ENCODE assay signal across 9 cellular contexts in the genomic region with DNA sequence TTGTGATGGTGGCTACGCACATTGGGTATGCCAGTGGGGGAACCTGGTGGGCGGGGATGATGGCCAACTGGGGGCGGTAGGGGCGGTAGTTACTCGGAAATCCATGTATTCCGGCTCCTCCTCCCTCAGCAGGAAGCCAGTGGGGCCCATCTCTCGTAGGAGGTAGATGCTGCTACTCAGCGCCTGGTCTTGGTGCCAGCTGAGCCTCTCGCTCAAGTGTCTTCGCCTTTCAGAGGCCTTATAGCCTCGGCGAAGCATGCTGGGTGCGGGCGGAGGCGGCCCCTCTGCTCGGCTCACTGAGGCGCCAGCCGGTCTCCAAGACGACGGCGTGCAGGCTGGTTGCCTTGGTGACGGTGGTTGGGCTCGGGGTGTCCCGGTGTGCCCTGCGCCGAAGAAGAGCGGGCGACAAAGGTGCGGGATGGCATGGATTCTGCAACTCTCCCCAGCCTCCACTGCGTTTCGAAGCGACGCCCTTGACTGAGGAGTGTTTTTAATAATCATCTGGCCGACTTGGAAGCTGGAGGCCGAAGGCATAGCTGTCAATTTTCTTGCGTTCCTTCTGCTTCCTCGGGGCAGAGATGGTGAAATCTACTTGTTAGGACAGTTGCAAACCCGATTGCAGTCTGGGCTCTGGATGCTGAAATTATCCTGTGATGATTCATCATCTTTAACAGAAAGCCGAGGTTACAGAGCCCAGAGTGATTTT. TPM values are rescaled to one million over a fixed set of nuclear protein-coding genes. Genes with fewer than 3 reads are reported as not detected.
A peak's percentile ranks its signal among the peaks of the same experiment; 100 is the strongest.
DNase-seq lines count a peak whose midpoint lies in the region; ATAC-seq and TF ChIP-seq lines count a peak whose summit lies in the region.
"Had no signal": no experiment of that assay in that cellular context is flagged by ENCODE, and none has a peak within 500 bp of the region (broad histone marks: within the 10 kb centered on the region; RNA-seq: fewer than 3 reads in every experiment).

A gene with protein sequence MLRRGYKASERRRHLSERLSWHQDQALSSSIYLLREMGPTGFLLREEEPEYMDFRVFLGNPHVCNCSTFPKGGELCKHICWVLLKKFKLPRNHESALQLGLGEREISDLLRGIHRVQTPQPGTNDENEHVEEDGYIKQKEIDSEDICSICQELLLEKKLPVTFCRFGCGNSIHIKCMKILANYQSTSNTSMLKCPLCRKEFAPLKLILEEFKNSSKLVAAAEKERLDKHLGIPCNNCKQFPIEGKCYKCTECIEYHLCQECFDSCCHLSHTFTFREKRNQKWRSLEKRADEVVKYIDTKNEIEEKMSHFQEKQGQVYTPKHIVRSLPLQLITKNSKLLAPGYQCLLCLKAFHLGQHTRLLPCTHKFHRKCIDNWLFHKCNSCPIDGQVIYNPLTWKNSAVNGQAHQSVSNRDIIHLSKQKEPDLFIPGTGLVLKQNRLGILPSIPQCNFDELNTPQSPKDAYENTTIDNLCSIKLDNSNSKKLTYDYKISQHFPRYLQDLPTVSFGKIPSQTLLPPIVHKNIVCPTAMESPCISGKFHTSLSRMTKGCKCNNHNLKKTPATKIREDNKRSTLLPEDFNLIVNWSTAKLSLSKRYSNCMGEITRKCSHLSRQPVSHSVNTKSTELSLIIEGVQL (minus strand): TSS at position 298 of the 706 bp plus-strand sequence. CDS start 40 bp downstream, at position 258.

- H3K27ac Mint-ChIP-seq in Caco-2 (ENCODE audit: unreplicated experiment) = no peak within 1 kb of the TSS

- peak; percentile 68 for DNase-seq in NOMO-1 treated with DMSO at 0.1 percent for 48 hours (lab: John Stamatoyannopoulos, UW; ENCODE audit: unreplicated experiment)
- peak; percentile 46 to 72 (median 62) for DNase-seq in body of pancreas
- DNase-seq in iPS DF 6.9 (ENCODE audit: low read depth, low spot score) = peak; percentile 72
- peak; percentile 67 to 77 for DNase-seq in psoas muscle
- DNase-seq in Caco-2 = no peak

- BruUV-seq in Caco-2 (replicated peaks; lab: Mats Ljungman, UMichigan) = no TSS peak

- no peaks in the 10 kb centered on the region for H3K4me1 Mint-ChIP-seq in Caco-2 (ENCODE audit: low read depth, unreplicated experiment)

- TF ChIP-seq CTCF in body of pancreas (IDR thresholded peaks at IDR 0.05) (no peak), psoas muscle (IDR thresholded peaks at IDR 0.05) (no peak), Caco-2 (IDR thresholded peaks at IDR 0.05; ENCODE audit: insufficient read depth in 1 of 2, low read depth in 1 of 2, low read length in 1 of 2, severe bottlenecking in 1 of 2, unreplicated experiment in 1 of 2) (no peak)

- H3K4me3 ChIP-seq in ACC112 (ENCODE audit: low read depth, low read length) (peak within 1 kb of the TSS; percentile 74), body of pancreas (no peak within 1 kb of the TSS), iPS DF 6.9 (ENCODE audit: low read length) (peak within 1 kb of the TSS; percentile 46; the same call in 1 of the 2 replicates), psoas muscle (peak within 1 kb of the TSS; percentile 48), Caco-2 (ENCODE audit: low read depth, low read length) (no peak within 1 kb of the TSS)

- H3K27ac ChIP-seq in ACC112 (ENCODE audit: low read depth, low read length) (peak within 1 kb of the TSS; percentile 66), body of pancreas (no peak within 1 kb of the TSS), iPS DF 6.9 (ENCODE audit: low read length) (no peak within 1 kb of the TSS), psoas muscle (no peak within 1 kb of the TSS)

- POLR2A ChIA-PET in Caco-2 (lab: Charles Lee) = no interaction called here

- H3K27me3 ChIP-seq in ACC112 (ENCODE audit: insufficient read depth, low read length) = no peaks in the 10 kb centered on the region
- H3K27me3 ChIP-seq in body of pancreas = peaks cover 3 to 4% of the 10 kb centered on the region in 2 donors
- no peaks in the 10 kb centered on the region for H3K27me3 ChIP-seq in iPS DF 6.9 (ENCODE audit: control insufficient read depth, insufficient read depth, low read length)
- H3K27me3 ChIP-seq in psoas muscle (ENCODE audit: insufficient read depth in 3 of 3, low read length in 2 of 3) = no peaks in the 10 kb centered on the region
- no peaks in the 10 kb centered on the region for H3K27me3 ChIP-seq in Caco-2 (replicated peaks; ENCODE audit: control insufficient read depth, insufficient read depth, low read length)

- H3K36me3 ChIP-seq in ACC112 (ENCODE audit: insufficient read depth, low read length) (no peaks in the 10 kb centered on the region), body of pancreas (replicated peaks in 1 of 2; ENCODE audit: insufficient read depth in 1 of 2, low read depth in 2 of 2) (no peaks in the 10 kb centered on the region), iPS DF 6.9 (ENCODE audit: control insufficient read depth, insufficient read depth, low read length) (no peaks in the 10 kb centered on the region), psoas muscle (ENCODE audit: insufficient read depth in 1 of 2, low read depth in 1 of 2) (no peaks in the 10 kb centered on the region), Caco-2 (ENCODE audit: control insufficient read depth, insufficient read depth, low read length) (no peaks in the 10 kb centered on the region)

- CTCF ChIA-PET in Caco-2 (lab: Charles Lee) = no interaction called here

- intact Hi-C loops in body of pancreas (cut with DNase I) = no loop called here
- intact Hi-C loops in psoas muscle (cut with DNase I) = no loop called here
- intact Hi-C loops in Caco-2 (cut with micrococcal nuclease; ENCODE audit: unreplicated experiment) = no loop called here

- H3K36me3 Mint-ChIP-seq in Caco-2 (ENCODE audit: insufficient read depth, unreplicated experiment) = no peaks in the 10 kb centered on the region

- H3K79me2 ChIP-seq in ACC112 (ENCODE audit: control insufficient read depth, insufficient read depth, low read length, unreplicated experiment) = no peaks in the 10 kb centered on the region

- H3K9me3 Mint-ChIP-seq in Caco-2 (ENCODE audit: unreplicated experiment) = no peaks in the 10 kb centered on the region

- no peak within 1 kb of the TSS for H3K4me3 Mint-ChIP-seq in Caco-2 (ENCODE audit: unreplicated experiment)

- WGBS in body of pancreas, 2 donors = 2 to 10% methylated on average over 14 to 26 of the region's 39 CpGs
- no CpG with 5 or more reads among the region's 39 CpGs for WGBS in iPS DF 6.9 (ENCODE audit: insufficient coverage, insufficient read length)
- 4 to 5% (median 5%) methylated on average over 38 to 39 of the region's 39 CpGs for WGBS in psoas muscle, 3 donors

- peak within 1 kb of the TSS; percentile 51 for H2AFZ ChIP-seq in ACC112 (ENCODE audit: low read length, unreplicated experiment)

- H3K27me3 Mint-ChIP-seq in Caco-2 (ENCODE audit: insufficient read depth, unreplicated experiment) = no peaks in the 10 kb centered on the region

- H3K9me3 ChIP-seq in body of pancreas (no peaks in the 10 kb centered on the region), iPS DF 6.9 (ENCODE audit: control insufficient read depth, insufficient read depth, low read length) (no peaks in the 10 kb centered on the region), psoas muscle (peaks cover 8% of the 10 kb centered on the region), Caco-2 (no peaks in the 10 kb centered on the region)

- ATAC-seq in GM19023 (IDR thresholded peaks at IDR 0.05; ENCODE audit: unreplicated experiment) (peak; percentile 81), HG03520 (IDR thresholded peaks at IDR 0.05; ENCODE audit: unreplicated experiment) (peak; percentile 72), body of pancreas (peak; percentile 82), psoas muscle (peak in 3 of 4 donors; percentile 47 to 71 (median 66))

- TF ChIP-seq POLR2A in body of pancreas (IDR thresholded peaks at IDR 0.05) = no peak

- peaks cover 18% of the 10 kb centered on the region for H3K4me1 ChIP-seq in ACC112 (ENCODE audit: control insufficient read depth, insufficient read depth, low read length, unreplicated experiment)
- H3K4me1 ChIP-seq in body of pancreas = peaks cover 8% of the 10 kb centered on the region
- H3K4me1 ChIP-seq in iPS DF 6.9 (ENCODE audit: control insufficient read depth, insufficient read depth, low read length) = 0 out of 2 replicates have a peak, but pooled peaks cover 1% of the 10 kb centered on the region
- H3K4me1 ChIP-seq in psoas muscle = no peaks in the 10 kb centered on the region
- H3K4me1 ChIP-seq in Caco-2 = no peaks in the 10 kb centered on the region

RNA-seq across cellular contexts. Expression of the gene that starts here (rescaled TPM):
- total RNA-seq in body of pancreas = not detected
- not detected for total RNA-seq in psoas muscle
- not detected for polyA plus RNA-seq in psoas muscle
- total RNA-seq in Caco-2 (2022) = not detected in 2 replicates
- total RNA-seq: pulmonary artery endothelial cell had no signal

Comparison
In these comparisons a context has a peak if more than half of its experiments do, and no peak if none do; other contexts are left out.
1. Peak in DNase-seq and ATAC-seq in body of pancreas; RNA of the gene not detected or under 1 TPM.
2. Peak in DNase-seq, ATAC-seq and H3K4me3 ChIP-seq in psoas muscle; RNA of the gene not detected or under 1 TPM.
3. H3K4me3 ChIP-seq: peak in ACC112 (single experiment) and iPS DF 6.9 (single experiment); none in body of pancreas (0 of 2) and Caco-2 (single experiment).
4. DNase-seq: peak in NOMO-1 treated with DMSO at 0.1 percent for 48 hours (single experiment) and iPS DF 6.9 (single experiment); none in Caco-2 (0 of 2).
5. Peak in every context shown above with its lines, with median percentiles within 50 percentile points of each other: ATAC-seq.